ENCODE assay signal across 24 cellular contexts in genomic region chr1:219039755-219040154, GRCh38.
"Had no signal": no experiment of that assay in that cellular context is flagged by ENCODE, and none has a peak within 500 bp of the region (broad histone marks: within the 10 kb centered on the region; RNA-seq: fewer than 3 reads in every experiment).

No MANE protein-coding gene starts in this region.

- DNase-seq: activated B cell treated with CpG ODN at 0.5 μM for 24 hours; activated CD4-positive, alpha-beta T cell treated with anti-CD3 and anti-CD28 coated beads for 36 hours; activated CD4-positive, alpha-beta T cell treated with anti-CD3 and anti-CD28 coated beads, Interleukin-2, amount 50 U/mL, for 4 hours; activated CD8-positive, alpha-beta memory T cell treated with anti-CD3 and anti-CD28 coated beads for 24 hours; activated CD8-positive, alpha-beta memory T cell treated with anti-CD3 and anti-CD28 coated beads, Interleukin-2, amount 50 U/mL, for 4 hours; activated T-cell treated with anti-CD3 and anti-CD28 coated beads, Interleukin-2, amount 50 U/mL, for 24 hours; adrenal gland; cerebellar nuclear complex; effector CD4-positive, alpha-beta T cell; erythroblast; naive B cell; occipital lobe; posterior cingulate gyrus; right lobe of liver; small intestine; stimulated activated CD4-positive, alpha-beta T cell treated with anti-CD3 and anti-CD28 coated beads, Interleukin-2, amount 100 ng/mL, for 24 hours; stomach; T1000; trophoblast cell; uterus had no signal

- H3K27me3 ChIP-seq: adrenal gland, breast epithelium, right lobe of liver, stomach, uterus had no signal

- H3K36me3 ChIP-seq: adrenal gland, breast epithelium, right lobe of liver, stomach, uterus had no signal

- H3K4me3 ChIP-seq: adrenal gland, breast epithelium, right lobe of liver, stomach, uterus had no signal

- H3K9me3 ChIP-seq: adrenal gland, breast epithelium, right lobe of liver, stomach, uterus had no signal

- H3K4me1 ChIP-seq: adrenal gland, breast epithelium, stomach, uterus had no signal

- ATAC-seq: activated CD4-positive, alpha-beta T cell treated with anti-CD3 and anti-CD28 coated beads for 36 hours; activated naive CD4-positive, alpha-beta T cell treated with anti-CD3 and anti-CD28 coated beads, Interleukin-2, amount 50 U/mL, for 72 hours; activated T-helper 17 cell treated with anti-CD3 and anti-CD28 coated beads, Interleukin-2, amount 50 U/mL, for 72 hours; stimulated activated memory B cell treated with anti-CD40 and anti-IgM and Interleukin-4, amounts not matched to agents 10 μg/mL and 1 μg/mL and 100 μg/mL, for 72 hours had no signal

- H3K27ac ChIP-seq: adrenal gland, breast epithelium, right lobe of liver, stomach, uterus had no signal
